In the genomic region with DNA sequence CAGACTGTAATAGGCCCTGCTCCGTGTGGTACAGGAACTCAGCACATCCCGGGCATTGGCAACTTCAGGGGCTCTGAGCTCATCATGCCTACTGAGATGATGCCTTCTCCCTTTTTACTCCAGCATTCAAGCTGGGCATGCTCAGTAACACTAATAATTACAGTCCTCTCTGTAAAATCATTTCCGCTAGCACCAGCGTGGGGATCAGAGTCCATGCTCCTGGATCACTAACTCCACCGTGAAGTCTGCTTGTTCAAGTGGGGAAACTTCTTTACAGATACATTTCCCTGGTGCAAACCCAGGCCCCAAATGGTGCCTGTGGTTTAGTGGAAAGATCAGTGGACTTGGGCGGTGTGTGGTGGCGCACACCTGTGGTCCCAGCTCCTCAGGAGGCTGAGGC, we compare ENCODE assay signal across 28 cellular contexts. TPM values are rescaled to one million over a fixed set of nuclear protein-coding genes. Genes with fewer than 3 reads are reported as not detected.
"Had no signal": no experiment of that assay in that cellular context is flagged by ENCODE, and none has a peak within 500 bp of the region (broad histone marks: within the 10 kb centered on the region; RNA-seq: fewer than 3 reads in every experiment).

No MANE protein-coding gene starts in this region.

- H3K27me3 Mint-ChIP-seq: dendritic cell treated with granulocyte-macrophage colony-stimulating factor and Interleukin-4, amounts not matched to agents 40 ng/mL and 50 ng/mL, for 4 days; naive thymus-derived CD4-positive, alpha-beta T cell; type B pancreatic cell had no signal

- H3K27ac ChIP-seq: esophagus squamous epithelium, heart right ventricle, neural progenitor cell, ovary, psoas muscle, skin epidermis, stomach, tibial artery had no signal

- H3K27ac Mint-ChIP-seq: dendritic cell treated with granulocyte-macrophage colony-stimulating factor and Interleukin-4, amounts not matched to agents 40 ng/mL and 50 ng/mL, for 4 days; neural progenitor cell; type B pancreatic cell had no signal

- DNase-seq: central memory CD4-positive, alpha-beta T cell; effector CD8-positive, alpha-beta T cell; erythroblast; esophagus squamous epithelium; foreskin melanocyte; glutamatergic neuron; heart right ventricle; hypothalamus; immature natural killer cell; mesenchymal stem cell; midbrain; naive thymus-derived CD4-positive, alpha-beta T cell; posterior cingulate gyrus; psoas muscle; right cardiac atrium; stimulated activated CD4-positive, alpha-beta T cell treated with anti-CD3 and anti-CD28 coated beads, Interleukin-15, amount 100 ng/mL, for 24 hours; stimulated activated CD4-positive, alpha-beta T cell treated with anti-CD3 and anti-CD28 coated beads, Interleukin-4, amount 100 ng/mL, for 1 hour; stimulated activated CD8-positive, alpha-beta memory T cell treated with anti-CD3 and anti-CD28 coated beads, Interleukin-4, amount 100 ng/mL, for 48 hours; stimulated activated naive CD4-positive, alpha-beta T cell treated with Interleukin-2 at 50 U/mL for 16 hours; stomach had no signal

- H3K4me1 ChIP-seq: neural progenitor cell, psoas muscle, stomach, tibial artery had no signal

- H3K4me1 Mint-ChIP-seq: immature natural killer cell, nephron, neural progenitor cell had no signal

- ATAC-seq: heart right ventricle; naive thymus-derived CD4-positive, alpha-beta T cell; psoas muscle; right cardiac atrium had no signal

- H3K4me3 Mint-ChIP-seq: dendritic cell treated with granulocyte-macrophage colony-stimulating factor and Interleukin-4, amounts not matched to agents 40 ng/mL and 50 ng/mL, for 4 days; immature natural killer cell; naive thymus-derived CD4-positive, alpha-beta T cell; nephron; neural progenitor cell; type B pancreatic cell had no signal

- H3K4me3 ChIP-seq: esophagus squamous epithelium, heart right ventricle, neural progenitor cell, ovary, psoas muscle, skin epidermis, stomach, tibial artery had no signal

- H3K9me3 Mint-ChIP-seq: dendritic cell treated with granulocyte-macrophage colony-stimulating factor and Interleukin-4, amounts not matched to agents 40 ng/mL and 50 ng/mL, for 4 days; immature natural killer cell; naive thymus-derived CD4-positive, alpha-beta T cell; nephron; neural progenitor cell; type B pancreatic cell had no signal

- H3K36me3 ChIP-seq: neural progenitor cell, ovary had no signal

- H3K27me3 ChIP-seq: esophagus squamous epithelium, heart right ventricle, neural progenitor cell, ovary, stomach, tibial artery had no signal

- H3K9me3 ChIP-seq: esophagus squamous epithelium, ovary, psoas muscle, stomach, tibial artery had no signal

RNA-seq across cellular contexts. Expression of a gene that starts 18.2 kb away (rescaled TPM):
- total RNA-seq: lung microvascular endothelial cell, stomach had no signal
